1 cellular context compared by ENCODE assay signal in genomic region chr11:96361778-96362177, GRCh38.
TF ChIP-seq lines count a peak whose summit lies in the region.

No MANE protein-coding gene starts in this region.

TF ChIP-seq in K562, 482 proteins besides CTCF, POLR2A, EP300 and RAD21 (continued from another document):
- TF ChIP-seq EGR1 (conservative IDR thresholded peaks at IDR 0.05) (no peak), ARHGAP35 (IDR thresholded peaks at IDR 0.05; ENCODE audit: partially characterized antibody) (no peak), SREBF2 (CRISPR knock-in tag; IDR thresholded peaks at IDR 0.05) (no peak), TCFL5 (CRISPR knock-in tag; conservative IDR thresholded peaks at IDR 0.05) (no peak), HEY1 (CRISPR knock-in tag; IDR thresholded peaks at IDR 0.05; ENCODE audit: borderline replicate concordance) (no peak), ZNF431 (CRISPR knock-in tag; IDR thresholded peaks at IDR 0.05) (no peak), CEBPB (tag; IDR thresholded peaks at IDR 0.05) (no peak), ZKSCAN3 (CRISPR knock-in tag; IDR thresholded peaks at IDR 0.05) (no peak), SP1 (CRISPR knock-in tag; IDR thresholded peaks at IDR 0.05) (no peak), ESRRA (IDR thresholded peaks at IDR 0.05; ENCODE audit: borderline replicate concordance, low read depth) (no peak), THRA (IDR thresholded peaks at IDR 0.05) (no peak), RBM15 (IDR thresholded peaks at IDR 0.05; ENCODE audit: insufficient read depth, low read length) (no peak), MAFK (IDR thresholded peaks at IDR 0.05; ENCODE audit: low read length) (no peak), SOX6 (IDR thresholded peaks at IDR 0.05) (no peak), SIN3A (IDR thresholded peaks at IDR 0.05; ENCODE audit: borderline replicate concordance in 2 of 2, control insufficient read depth in 1 of 2, low read depth in 2 of 2, low read length in 2 of 2) (no peak), LEF1 (IDR thresholded peaks at IDR 0.05) (no peak), ZSCAN32 (CRISPR knock-in tag; IDR thresholded peaks at IDR 0.05) (no peak), MIER1 (IDR thresholded peaks at IDR 0.05; ENCODE audit: low read depth) (no peak)
